Comparison of ENCODE assay signal across 1 cellular context in genomic region chr18:3499498-3499897, GRCh38.
TF ChIP-seq lines count a peak whose summit lies in the region.

No MANE protein-coding gene starts in this region.

TF ChIP-seq in IMR-90, 13 proteins besides CTCF, POLR2A, EP300 and RAD21 (continued from another document):
- TF ChIP-seq USF2 (IDR thresholded peaks at IDR 0.05; ENCODE audit: low read depth, low read length) (no peak), FOS (IDR thresholded peaks at IDR 0.05; ENCODE audit: low read depth, low read length) (no peak), MAFK (IDR thresholded peaks at IDR 0.05; ENCODE audit: low read depth, low read length) (no peak), CHD1 (IDR thresholded peaks at IDR 0.05; ENCODE audit: low read depth, low read length) (no peak)
TF ChIP-seq in IMR-90: peak in this region for 0.
